In genomic region chr1:40745180-40745579, GRCh38 we compare ENCODE assay signal across 20 cellular contexts. TPM values are rescaled to one million over a fixed set of nuclear protein-coding genes. Genes with fewer than 3 reads are reported as not detected.
DNase-seq lines count a peak whose midpoint lies in the region; ATAC-seq and TF ChIP-seq lines count a peak whose summit lies in the region.
"Had no signal": no experiment of that assay in that cellular context is flagged by ENCODE, and none has a peak within 500 bp of the region (broad histone marks: within the 10 kb centered on the region; RNA-seq: fewer than 3 reads in every experiment).

No MANE protein-coding gene starts in this region.

- TF ChIP-seq CTCF in glutamatergic neuron (IDR thresholded peaks at IDR 0.05; ENCODE audit: partially characterized antibody, unreplicated experiment) = no peak

- DNase-seq in activated T-cell treated with anti-CD3 and anti-CD28 coated beads, Interleukin-2, amount 50 U/mL, for 24 hours = no peak
- DNase-seq in activated T-cell treated with anti-CD3 and anti-CD28 coated beads for 4 hours (no peak), SK-N-MC (ENCODE audit: low read depth, low spot score) (no peak), glutamatergic neuron (no peak), NCI-H2196 treated with DMSO at 0.1 percent for 48 hours (lab: John Stamatoyannopoulos, UW; ENCODE audit: unreplicated experiment) (no peak), foreskin melanocyte (no peak), NCI-H524 treated with DMSO at 0.1 percent for 48 hours (lab: John Stamatoyannopoulos, UW) (no peak)
- DNase-seq in stimulated activated effector memory CD8-positive, alpha-beta T cell treated with anti-CD3 and anti-CD28 coated beads, Interleukin-12 subunit alpha, Interleukin-12 subunit beta, amount 100 ng/mL, for 72 hours (ENCODE audit: low spot score in 2 of 2) = no peak
- DNase-seq: 8988T; activated CD4-positive, alpha-beta T cell treated with anti-CD3 and anti-CD28 coated beads, Interleukin-2, amount 10 ng/mL, durations not matched to agents 24 days and 14 days; dermis blood vessel endothelial cell; heart right ventricle; immature natural killer cell; MM.1S; NCI-H1694 treated with DMSO at 0.1 percent for 48 hours; RPMI8226; stimulated activated CD4-positive, alpha-beta T cell treated with anti-CD3 and anti-CD28 coated beads, Interleukin-12 subunit alpha, Interleukin-12 subunit beta, amount 100 ng/mL, for 4 hours had no signal

- H3K4me3 Mint-ChIP-seq in activated T-cell treated with anti-CD3 and anti-CD28 coated beads, Interleukin-2, amount 50 U/mL, for 24 hours = no peak overlapping the region
- H3K4me3 Mint-ChIP-seq in glutamatergic neuron (ENCODE audit: unreplicated experiment) = no peak overlapping the region
- no peak overlapping the region for H3K4me3 Mint-ChIP-seq in stimulated activated effector memory CD8-positive, alpha-beta T cell treated with anti-CD3 and anti-CD28 coated beads, Interleukin-12 subunit alpha, Interleukin-12 subunit beta, amount 100 ng/mL, for 72 hours
- H3K4me3 Mint-ChIP-seq: activated CD4-positive, alpha-beta T cell treated with anti-CD3 and anti-CD28 coated beads, Interleukin-2, amount 10 ng/mL, durations not matched to agents 24 days and 14 days; immature natural killer cell had no signal

- H3K36me3 Mint-ChIP-seq in activated T-cell treated with anti-CD3 and anti-CD28 coated beads, Interleukin-2, amount 50 U/mL, for 24 hours (ENCODE audit: low read depth) = peaks cover 97% of the 10 kb centered on the region
- no peaks in the 10 kb centered on the region for H3K36me3 Mint-ChIP-seq in glutamatergic neuron (ENCODE audit: unreplicated experiment)
- H3K36me3 Mint-ChIP-seq in stimulated activated effector memory CD8-positive, alpha-beta T cell treated with anti-CD3 and anti-CD28 coated beads, Interleukin-12 subunit alpha, Interleukin-12 subunit beta, amount 100 ng/mL, for 72 hours = peaks cover 84% of the 10 kb centered on the region

- no peak for ATAC-seq in stimulated activated effector memory CD8-positive, alpha-beta T cell treated with anti-CD3 and anti-CD28 coated beads, Interleukin-12 subunit alpha, Interleukin-12 subunit beta, amount 100 ng/mL, for 72 hours
- ATAC-seq: activated naive CD4-positive, alpha-beta T cell treated with anti-CD3 and anti-CD28 coated beads, Interleukin-2, amount 50 U/mL, for 72 hours; heart right ventricle had no signal

- peaks cover 78% of the 10 kb centered on the region for H3K36me3 ChIP-seq in SK-N-MC (ENCODE audit: insufficient read depth, low read length)

- H3K27ac Mint-ChIP-seq in activated T-cell treated with anti-CD3 and anti-CD28 coated beads, Interleukin-2, amount 50 U/mL, for 24 hours = peak overlapping the region; percentile 9
- peak overlapping the region; percentile 94 for H3K27ac Mint-ChIP-seq in glutamatergic neuron (ENCODE audit: unreplicated experiment)
- H3K27ac Mint-ChIP-seq in stimulated activated effector memory CD8-positive, alpha-beta T cell treated with anti-CD3 and anti-CD28 coated beads, Interleukin-12 subunit alpha, Interleukin-12 subunit beta, amount 100 ng/mL, for 72 hours = peak overlapping the region; percentile 86
- H3K27ac Mint-ChIP-seq: activated CD4-positive, alpha-beta T cell treated with anti-CD3 and anti-CD28 coated beads, Interleukin-2, amount 10 ng/mL, durations not matched to agents 24 days and 14 days had no signal

- H3K27ac ChIP-seq in SK-N-MC = peak overlapping the region; percentile 26
- H3K27ac ChIP-seq: epithelial cell of prostate had no signal

- no peaks in the 10 kb centered on the region for H3K27me3 Mint-ChIP-seq in activated T-cell treated with anti-CD3 and anti-CD28 coated beads, Interleukin-2, amount 50 U/mL, for 24 hours
- H3K27me3 Mint-ChIP-seq in glutamatergic neuron (ENCODE audit: unreplicated experiment) = peaks cover 5% of the 10 kb centered on the region
- H3K27me3 Mint-ChIP-seq: activated CD4-positive, alpha-beta T cell treated with anti-CD3 and anti-CD28 coated beads, Interleukin-2, amount 10 ng/mL, durations not matched to agents 24 days and 14 days had no signal

- no peak overlapping the region for H3K9ac ChIP-seq in SK-N-MC (ENCODE audit: insufficient read length)

- no peaks in the 10 kb centered on the region for H3K9me3 Mint-ChIP-seq in activated T-cell treated with anti-CD3 and anti-CD28 coated beads, Interleukin-2, amount 50 U/mL, for 24 hours
- H3K9me3 Mint-ChIP-seq in glutamatergic neuron (ENCODE audit: unreplicated experiment) = no peaks in the 10 kb centered on the region
- H3K9me3 Mint-ChIP-seq in stimulated activated effector memory CD8-positive, alpha-beta T cell treated with anti-CD3 and anti-CD28 coated beads, Interleukin-12 subunit alpha, Interleukin-12 subunit beta, amount 100 ng/mL, for 72 hours = no peaks in the 10 kb centered on the region
- H3K9me3 Mint-ChIP-seq: activated naive CD4-positive, alpha-beta T cell treated with anti-CD3 and anti-CD28 coated beads, Interleukin-2, amount 50 U/mL, for 72 hours; immature natural killer cell had no signal

- H3K4me3 ChIP-seq in SK-N-MC = no peak overlapping the region
- H3K4me3 ChIP-seq: heart right ventricle had no signal

- no peaks in the 10 kb centered on the region for H3K9me3 ChIP-seq in SK-N-MC (ENCODE audit: low read depth, low read length)
- H3K9me3 ChIP-seq: heart right ventricle had no signal

- peaks cover 62% of the 10 kb centered on the region for H3K4me1 Mint-ChIP-seq in activated T-cell treated with anti-CD3 and anti-CD28 coated beads, Interleukin-2, amount 50 U/mL, for 24 hours (ENCODE audit: low read depth)
- peaks cover 23% of the 10 kb centered on the region for H3K4me1 Mint-ChIP-seq in glutamatergic neuron (ENCODE audit: low read depth, unreplicated experiment)
- H3K4me1 Mint-ChIP-seq in stimulated activated effector memory CD8-positive, alpha-beta T cell treated with anti-CD3 and anti-CD28 coated beads, Interleukin-12 subunit alpha, Interleukin-12 subunit beta, amount 100 ng/mL, for 72 hours = peaks cover 42% of the 10 kb centered on the region

RNA-seq across cellular contexts. Expression of gene KCNQ4, which starts 38.4 kb away (rescaled TPM):
- 0.76 TPM for total RNA-seq in glutamatergic neuron (ENCODE audit: unreplicated experiment)
- total RNA-seq: dermis blood vessel endothelial cell, pulmonary artery endothelial cell had no signal

RNA-seq across cellular contexts. Expression of gene NFYC, which starts 53.7 kb away (rescaled TPM):
- 44.2 TPM for total RNA-seq in glutamatergic neuron (ENCODE audit: unreplicated experiment)

Comparison
In these comparisons a context has a peak if more than half of its experiments do, and no peak if none do; other contexts are left out.
1. H3K27ac Mint-ChIP-seq: peak in every context shown above with its lines; median percentile 94 in glutamatergic neuron; 86 in stimulated activated effector memory CD8-positive, alpha-beta T cell treated with anti-CD3 and anti-CD28 coated beads, Interleukin-12 subunit alpha, Interleukin-12 subunit beta, amount 100 ng/mL, for 72 hours; 9 in activated T-cell treated with anti-CD3 and anti-CD28 coated beads, Interleukin-2, amount 50 U/mL, for 24 hours.